ENCODE assay signal across 8 cellular contexts in genomic region chr9:135501261-135502167, GRCh38. TPM values are rescaled to one million over a fixed set of nuclear protein-coding genes. Genes with fewer than 3 reads are reported as not detected.
DNase-seq lines count a peak whose midpoint lies in the region; ATAC-seq, FAIRE-seq and TF ChIP-seq lines count a peak whose summit lies in the region.

No MANE protein-coding gene starts in this region.

- H2AFZ ChIP-seq in endothelial cell of umbilical vein (ENCODE audit: low read depth, low read length) = peak overlapping the region; percentile 63

- H3K27me3 Mint-ChIP-seq in activated CD4-positive, alpha-beta T cell treated with anti-CD3 and anti-CD28 coated beads for 36 hours = no peaks in the 10 kb centered on the region
- H3K27me3 Mint-ChIP-seq in natural killer cell (ENCODE audit: low read depth in 2 of 2) = no peaks in the 10 kb centered on the region

- FAIRE-seq in endothelial cell of umbilical vein (lab: Jason Lieb, UNC) = no peak

- H3K4me3 ChIP-seq in Peyer's patch (peak overlapping the region; percentile 81 to 99 (median 90)), endothelial cell of umbilical vein (replicated peaks in 1 of 3; ENCODE audit: insufficient read depth in 1 of 3, low read depth in 1 of 3, low read length in 3 of 3) (peak overlapping the region; percentile 58 to 92 (median 72))

- peaks cover 0 to 26% (median 0%) of the 10 kb centered on the region in 3 donors for H3K36me3 ChIP-seq in Peyer's patch
- peaks cover 2 to 28% of the 10 kb centered on the region in 2 experiments for H3K36me3 ChIP-seq in endothelial cell of umbilical vein (ENCODE audit: control insufficient read depth in 2 of 2, extremely low read depth in 1 of 2, insufficient read depth in 2 of 2, low read length in 2 of 2)

- H3K4me1 Mint-ChIP-seq in activated CD4-positive, alpha-beta T cell treated with anti-CD3 and anti-CD28 coated beads for 36 hours = peaks cover 19% of the 10 kb centered on the region
- H3K4me1 Mint-ChIP-seq in natural killer cell = peaks cover 16 to 34% of the 10 kb centered on the region in 2 donors

- H3K4me3 Mint-ChIP-seq in activated CD4-positive, alpha-beta T cell treated with anti-CD3 and anti-CD28 coated beads for 36 hours = peak overlapping the region; percentile 85
- peak overlapping the region; percentile 89 for H3K4me3 Mint-ChIP-seq in natural killer cell

- H3K9me3 ChIP-seq in Peyer's patch = no peaks in the 10 kb centered on the region
- H3K9me3 ChIP-seq in endothelial cell of umbilical vein (replicated peaks; ENCODE audit: control insufficient read depth, insufficient read depth, low read length) = no peaks in the 10 kb centered on the region

- TSS peak; percentile 32 for BruUV-seq in endothelial cell of umbilical vein (replicated peaks; lab: Mats Ljungman, UMichigan)

- POLR2A ChIA-PET in activated CD4-positive, alpha-beta T cell treated with anti-CD3 and anti-CD28 coated beads for 36 hours (lab: Charles Lee) = no interaction called here
- POLR2A ChIA-PET in endothelial cell of umbilical vein (lab: Charles Lee) = no interaction called here

- H3K27ac ChIP-seq in Peyer's patch (peak overlapping the region; percentile 76 to 80 (median 79)), endothelial cell of umbilical vein (ENCODE audit: insufficient read depth, low read depth, low read length) (peak overlapping the region; percentile 54)

- TF ChIP-seq CTCF in Peyer's patch (IDR thresholded peaks at IDR 0.05) (no peak), endothelial cell of umbilical vein (IDR thresholded peaks at IDR 0.05; ENCODE audit: extremely low read depth in 1 of 2, insufficient read depth in 1 of 2, low read depth in 1 of 2, low read length in 2 of 2) (no peak), natural killer cell (IDR thresholded peaks at IDR 0.05) (no peak)

- H3K79me2 ChIP-seq in endothelial cell of umbilical vein (ENCODE audit: control insufficient read depth, insufficient read depth, low read length) = peaks cover 21% of the 10 kb centered on the region

- H3K27ac Mint-ChIP-seq in activated CD4-positive, alpha-beta T cell treated with anti-CD3 and anti-CD28 coated beads for 36 hours = peak overlapping the region; percentile 65
- H3K27ac Mint-ChIP-seq in natural killer cell = peak overlapping the region; percentile 50 to 91

- dilution Hi-C loops in endothelial cell of umbilical vein (cut with MboI; ENCODE audit: extremely low pct_ligation_motif_present, low sequenced_read_pairs) = no loop called here

- no peak for DNase-seq in activated CD4-positive, alpha-beta T cell treated with anti-CD3 and anti-CD28 coated beads for 36 hours
- no peak for DNase-seq in activated CD4-positive, alpha-beta T cell treated with anti-CD3 and anti-CD28 coated beads for 4 hours
- DNase-seq in Peyer's patch (no peak), endothelial cell of umbilical vein (ENCODE audit: low read depth, low spot score) (no peak), natural killer cell (no peak), NAMALWA (ENCODE audit: low spot score) (no peak), Ammon's horn (ENCODE audit: low spot score) (no peak), NCI-H146 treated with DMSO at 0.1 percent for 48 hours (lab: John Stamatoyannopoulos, UW; ENCODE audit: unreplicated experiment) (no peak)

- peak overlapping the region; percentile 79 for H3K9ac ChIP-seq in endothelial cell of umbilical vein (replicated peaks; ENCODE audit: extremely low read depth, insufficient read depth, low read length)

- no peaks in the 10 kb centered on the region for H3K27me3 ChIP-seq in Peyer's patch
- H3K27me3 ChIP-seq in endothelial cell of umbilical vein (ENCODE audit: control insufficient read depth in 2 of 2, insufficient read depth in 2 of 2, low read length in 2 of 2) = no peaks in the 10 kb centered on the region

- no peak for ATAC-seq in activated CD4-positive, alpha-beta T cell treated with anti-CD3 and anti-CD28 coated beads for 36 hours
- ATAC-seq in natural killer cell = no peak

- peaks cover 36% of the 10 kb centered on the region for H3K36me3 Mint-ChIP-seq in activated CD4-positive, alpha-beta T cell treated with anti-CD3 and anti-CD28 coated beads for 36 hours (ENCODE audit: low read depth)
- no peaks in the 10 kb centered on the region for H3K36me3 Mint-ChIP-seq in natural killer cell

- CTCF ChIA-PET in activated CD4-positive, alpha-beta T cell treated with anti-CD3 and anti-CD28 coated beads for 36 hours (lab: Charles Lee) = no interaction called here
- CTCF ChIA-PET in endothelial cell of umbilical vein (lab: Charles Lee) = no interaction called here

- intact Hi-C loops in activated CD4-positive, alpha-beta T cell treated with anti-CD3 and anti-CD28 coated beads for 36 hours (cut with DNase I, micrococcal nuclease) = loop anchor here in 1 of 2 experiments (2.0 to 5.0 kb wide), 6 partner anchors 21 to 1434 kb away; partner anchors contain the start of genes BRD3, CAMSAP1, TMEM250 and UBAC1
- intact Hi-C loops in endothelial cell of umbilical vein (cut with micrococcal nuclease) = loop anchor here (5.0 kb wide), 1 partner anchor 101 kb away; no protein-coding TSS in a partner anchor
- intact Hi-C loops in natural killer cell (cut with micrococcal nuclease) = no loop called here

- peaks cover 3 to 22% (median 15%) of the 10 kb centered on the region in 4 donors for H3K4me1 ChIP-seq in Peyer's patch
- peaks cover 14% of the 10 kb centered on the region for H3K4me1 ChIP-seq in endothelial cell of umbilical vein (ENCODE audit: control insufficient read depth, extremely low read depth, insufficient read depth, low read length)

- no peak for TF ChIP-seq POLR2A in Peyer's patch (IDR thresholded peaks at IDR 0.05)
- no peak for TF ChIP-seq POLR2A in endothelial cell of umbilical vein (IDR thresholded peaks at IDR 0.05; ENCODE audit: low read depth, low read length)

- no peaks in the 10 kb centered on the region for H4K20me1 ChIP-seq in endothelial cell of umbilical vein (replicated peaks; ENCODE audit: control insufficient read depth, extremely low read depth, insufficient read depth, low read length)

- peak overlapping the region; percentile 92 for H3K4me2 ChIP-seq in endothelial cell of umbilical vein (ENCODE audit: insufficient read depth, low read length)

- H3K9me1 ChIP-seq in endothelial cell of umbilical vein (replicated peaks; ENCODE audit: control insufficient read depth, extremely low read depth, insufficient read depth, low read length) = no peaks in the 10 kb centered on the region

- H3K9me3 Mint-ChIP-seq in activated CD4-positive, alpha-beta T cell treated with anti-CD3 and anti-CD28 coated beads for 36 hours (ENCODE audit: low read depth) = no peaks in the 10 kb centered on the region
- H3K9me3 Mint-ChIP-seq in natural killer cell = no peaks in the 10 kb centered on the region

TF ChIP-seq in endothelial cell of umbilical vein, 7 proteins besides CTCF, POLR2A, EP300 and RAD21 (continues in another document):
- TF ChIP-seq MYC (IDR thresholded peaks at IDR 0.05; ENCODE audit: low read depth, low read length) = no peak

RNA-seq across cellular contexts. Expression of gene MRPS2, which starts 1.0 kb away (rescaled TPM):
- total RNA-seq in activated CD4-positive, alpha-beta T cell treated with anti-CD3 and anti-CD28 coated beads for 36 hours = 10 to 100 TPM; 50.0 to 70.6 TPM
- total RNA-seq in Peyer's patch (10 to 100 TPM; 22.3 to 42.7 (median 32.4) TPM), endothelial cell of umbilical vein (48.0 and 50.8 TPM in 2 replicates), natural killer cell (10 to 100 TPM; 15.6 to 26.7 (median 24.7) TPM)
- 231 and 303 TPM in 2 replicates for polyA plus RNA-seq in endothelial cell of umbilical vein
- 123 and 139 TPM in 2 replicates for polyA plus RNA-seq in endothelial cell of umbilical vein (2011; cell fraction: cytosol; rRNA removed)
- 71.2 and 82.2 TPM in 2 replicates for polyA plus RNA-seq in endothelial cell of umbilical vein (2011; cell fraction: nucleus; rRNA removed)
- 60.1 and 70.6 TPM in 2 replicates for polyA plus RNA-seq in endothelial cell of umbilical vein (2012)
- 71.6 and 101 TPM in 2 replicates for polyA minus RNA-seq in endothelial cell of umbilical vein
- 211 TPM for polyA minus RNA-seq in endothelial cell of umbilical vein (2011; cell fraction: cytosol; rRNA and poly(A)+ RNA removed)
- polyA minus RNA-seq in endothelial cell of umbilical vein (2011; cell fraction: nucleus; rRNA and poly(A)+ RNA removed) = 22.9 and 33.2 TPM in 2 replicates

RNA-seq across cellular contexts. Expression of gene LCN1, which starts 19.7 kb away (rescaled TPM):
- not detected for total RNA-seq in activated CD4-positive, alpha-beta T cell treated with anti-CD3 and anti-CD28 coated beads for 36 hours
- total RNA-seq in Peyer's patch (not detected), endothelial cell of umbilical vein (not detected in 2 replicates), natural killer cell (not detected)
- not detected in 2 replicates for polyA plus RNA-seq in endothelial cell of umbilical vein
- polyA plus RNA-seq in endothelial cell of umbilical vein (2011; cell fraction: cytosol; rRNA removed) = not detected in 2 replicates
- not detected in 2 replicates for polyA plus RNA-seq in endothelial cell of umbilical vein (2011; cell fraction: nucleus; rRNA removed)
- polyA plus RNA-seq in endothelial cell of umbilical vein (2012) = not detected in 2 replicates
- not detected in 2 replicates for polyA minus RNA-seq in endothelial cell of umbilical vein
- polyA minus RNA-seq in endothelial cell of umbilical vein (2011; cell fraction: cytosol; rRNA and poly(A)+ RNA removed) = not detected
- polyA minus RNA-seq in endothelial cell of umbilical vein (2011; cell fraction: nucleus; rRNA and poly(A)+ RNA removed) = not detected in 2 replicates

RNA-seq across cellular contexts. Expression of gene PPP1R26, which starts 21.9 kb away (rescaled TPM):
- 1 to 10 TPM; 1.5 to 2.4 TPM for total RNA-seq in activated CD4-positive, alpha-beta T cell treated with anti-CD3 and anti-CD28 coated beads for 36 hours
- total RNA-seq in Peyer's patch = 10 to 100 TPM; 12.4 to 34.0 (median 18.7) TPM
- 11.8 and 16.9 TPM in 2 replicates for total RNA-seq in endothelial cell of umbilical vein
- polyA plus RNA-seq in endothelial cell of umbilical vein = 5.7 and 5.9 TPM in 2 replicates
- 5.4 and 7.1 TPM in 2 replicates for polyA plus RNA-seq in endothelial cell of umbilical vein (2011; cell fraction: cytosol; rRNA removed)
- polyA plus RNA-seq in endothelial cell of umbilical vein (2011; cell fraction: nucleus; rRNA removed) = 10.5 TPM in 2 replicates
- 6.2 and 8.1 TPM in 2 replicates for polyA plus RNA-seq in endothelial cell of umbilical vein (2012)
- polyA minus RNA-seq in endothelial cell of umbilical vein = 4.5 and 6.8 TPM in 2 replicates
- polyA minus RNA-seq in endothelial cell of umbilical vein (2011; cell fraction: cytosol; rRNA and poly(A)+ RNA removed) = 23.5 TPM
- 2.4 and 3.4 TPM in 2 replicates for polyA minus RNA-seq in endothelial cell of umbilical vein (2011; cell fraction: nucleus; rRNA and poly(A)+ RNA removed)
- 1 to 10 TPM; 3.2 to 5.3 (median 3.6) TPM for total RNA-seq in natural killer cell

RNA-seq across cellular contexts. Expression of gene OBP2A, which starts 44.4 kb away (rescaled TPM):
- total RNA-seq in activated CD4-positive, alpha-beta T cell treated with anti-CD3 and anti-CD28 coated beads for 36 hours = not detected
- total RNA-seq in Peyer's patch (not detected), endothelial cell of umbilical vein (not detected in 2 replicates), natural killer cell (not detected)
- polyA plus RNA-seq in endothelial cell of umbilical vein = not detected in 2 replicates
- not detected in 2 replicates for polyA plus RNA-seq in endothelial cell of umbilical vein (2011; cell fraction: cytosol; rRNA removed)
- not detected in 2 replicates for polyA plus RNA-seq in endothelial cell of umbilical vein (2011; cell fraction: nucleus; rRNA removed)
- polyA plus RNA-seq in endothelial cell of umbilical vein (2012) = not detected in 2 replicates
- not detected in 2 replicates for polyA minus RNA-seq in endothelial cell of umbilical vein
- not detected for polyA minus RNA-seq in endothelial cell of umbilical vein (2011; cell fraction: cytosol; rRNA and poly(A)+ RNA removed)
- not detected in 2 replicates for polyA minus RNA-seq in endothelial cell of umbilical vein (2011; cell fraction: nucleus; rRNA and poly(A)+ RNA removed)
